8 cellular contexts compared by ENCODE assay signal in the genomic region with DNA sequence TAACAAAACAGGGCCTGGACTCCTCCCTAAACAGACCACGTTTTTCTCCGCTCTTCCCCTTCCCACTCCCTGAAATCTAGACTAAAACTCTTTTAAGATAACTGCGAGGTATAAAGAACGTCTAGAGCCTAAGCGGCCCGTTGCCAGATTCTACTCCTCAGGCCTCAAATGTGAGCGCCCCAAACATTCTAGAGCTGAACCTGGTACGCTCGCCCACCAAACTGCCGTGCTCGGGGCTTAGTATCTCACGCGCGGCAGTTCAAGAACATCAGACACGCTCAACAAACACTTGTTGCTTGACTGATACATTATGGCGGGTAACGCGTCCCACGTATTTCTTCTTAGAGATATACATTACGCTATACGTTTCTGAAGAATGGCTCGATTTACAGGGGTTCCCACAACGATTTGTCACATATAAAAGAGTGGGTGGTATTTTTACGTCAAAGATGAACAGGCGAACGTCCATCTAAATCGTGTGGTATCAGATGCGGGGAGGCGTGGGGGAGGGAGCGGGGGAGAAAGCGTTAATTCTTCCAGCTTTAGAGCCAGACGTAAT. TPM values are rescaled to one million over a fixed set of nuclear protein-coding genes. Genes with fewer than 3 reads are reported as not detected.
A peak's percentile ranks its signal among the peaks of the same experiment; 100 is the strongest.
DNase-seq lines count a peak whose midpoint lies in the region; ATAC-seq and TF ChIP-seq lines count a peak whose summit lies in the region.

No MANE protein-coding gene starts in this region.

- H3K4me1 ChIP-seq in Peyer's patch (peaks cover 0 to 24% (median 5%) of the 10 kb centered on the region in 4 donors), cardiac muscle cell (ENCODE audit: low read depth) (peaks cover 7% of the 10 kb centered on the region)

- ATAC-seq in HG03066 (IDR thresholded peaks at IDR 0.05; ENCODE audit: low read depth, unreplicated experiment), result peak; percentile 4
- ATAC-seq in HG02973 (IDR thresholded peaks at IDR 0.05; ENCODE audit: unreplicated experiment), result no peak

- H3K4me1 Mint-ChIP-seq in activated naive CD4-positive, alpha-beta T cell treated with anti-CD3 and anti-CD28 coated beads, Interleukin-2, amount 10 ng/mL, durations not matched to agents 7 days and 5 days, result peaks cover 34% of the 10 kb centered on the region
- peaks cover 16% of the 10 kb centered on the region for H3K4me1 Mint-ChIP-seq in progenitor cell of endocrine pancreas (ENCODE audit: low read depth)

- TF ChIP-seq CTCF in Peyer's patch (IDR thresholded peaks at IDR 0.05) (no peak), cardiac muscle cell (IDR thresholded peaks at IDR 0.05; ENCODE audit: low read depth, low read length) (no peak), progenitor cell of endocrine pancreas (IDR thresholded peaks at IDR 0.05; ENCODE audit: unreplicated experiment) (no peak)

- peaks cover 27% of the 10 kb centered on the region for H3K36me3 Mint-ChIP-seq in activated naive CD4-positive, alpha-beta T cell treated with anti-CD3 and anti-CD28 coated beads, Interleukin-2, amount 10 ng/mL, durations not matched to agents 7 days and 5 days
- H3K36me3 Mint-ChIP-seq in progenitor cell of endocrine pancreas (ENCODE audit: insufficient read depth), result peaks cover 12% of the 10 kb centered on the region

- H3K9me3 Mint-ChIP-seq in activated naive CD4-positive, alpha-beta T cell treated with anti-CD3 and anti-CD28 coated beads, Interleukin-2, amount 10 ng/mL, durations not matched to agents 7 days and 5 days, result no peaks in the 10 kb centered on the region
- no peaks in the 10 kb centered on the region for H3K9me3 Mint-ChIP-seq in progenitor cell of endocrine pancreas (ENCODE audit: low read depth)

- DNase-seq in D341Med (ENCODE audit: low spot score) (peak; percentile 40), Peyer's patch (peak; percentile 49 to 66 (median 61)), cardiac muscle cell (ENCODE audit: low read depth in 1 of 2, low spot score in 1 of 2) (peak in 1 of 2 donors; percentile 59), progenitor cell of endocrine pancreas (ENCODE audit: low spot score, unreplicated experiment) (no peak), GOT3 (lab: John Stamatoyannopoulos, UW) (no peak)
- DNase-seq in activated naive CD4-positive, alpha-beta T cell treated with anti-CD3 and anti-CD28 coated beads, Interleukin-2, amount 10 ng/mL, durations not matched to agents 7 days and 5 days, result peak; percentile 57

- H3K27ac Mint-ChIP-seq in activated naive CD4-positive, alpha-beta T cell treated with anti-CD3 and anti-CD28 coated beads, Interleukin-2, amount 10 ng/mL, durations not matched to agents 7 days and 5 days, result peak overlapping the region; percentile 99
- H3K27ac Mint-ChIP-seq in progenitor cell of endocrine pancreas, result peak overlapping the region; percentile 99

- H3K27me3 ChIP-seq in Peyer's patch (no peaks in the 10 kb centered on the region), cardiac muscle cell (no peaks in the 10 kb centered on the region)

- H3K4me3 Mint-ChIP-seq in activated naive CD4-positive, alpha-beta T cell treated with anti-CD3 and anti-CD28 coated beads, Interleukin-2, amount 10 ng/mL, durations not matched to agents 7 days and 5 days, result peak overlapping the region; percentile 87
- peak overlapping the region; percentile 94 for H3K4me3 Mint-ChIP-seq in progenitor cell of endocrine pancreas (ENCODE audit: low read depth)

- H3K4me3 ChIP-seq in Peyer's patch, result peak overlapping the region; percentile 61 to 79 (median 74)
- H3K4me3 ChIP-seq in cardiac muscle cell, result peak overlapping the region; percentile 82

- CTCF ChIA-PET in activated naive CD4-positive, alpha-beta T cell treated with anti-CD3 and anti-CD28 coated beads, Interleukin-2, amount 10 ng/mL, durations not matched to agents 7 days and 5 days (lab: Charles Lee), result interaction anchor here (0.7 to 3.9 kb wide), 6 partner anchors 12 to 173 kb away, joined by 3 to 20 read pairs (median 8); partner anchors contain the start of gene RIGI

- no peaks in the 10 kb centered on the region for H3K27me3 Mint-ChIP-seq in activated naive CD4-positive, alpha-beta T cell treated with anti-CD3 and anti-CD28 coated beads, Interleukin-2, amount 10 ng/mL, durations not matched to agents 7 days and 5 days
- H3K27me3 Mint-ChIP-seq in progenitor cell of endocrine pancreas, result no peaks in the 10 kb centered on the region

- H3K36me3 ChIP-seq in Peyer's patch (no peaks in the 10 kb centered on the region), cardiac muscle cell (no peaks in the 10 kb centered on the region)

- H3K9me3 ChIP-seq in Peyer's patch (no peaks in the 10 kb centered on the region), cardiac muscle cell (ENCODE audit: low read depth) (no peaks in the 10 kb centered on the region)

- TF ChIP-seq POLR2A in Peyer's patch (IDR thresholded peaks at IDR 0.05), result no peak

- H3K27ac ChIP-seq in Peyer's patch, result peak overlapping the region; percentile 83 to 93 (median 91)
- peak overlapping the region; percentile 98 for H3K27ac ChIP-seq in cardiac muscle cell

RNA-seq across cellular contexts. Expression of gene SMIM27, which starts 0.6 kb away (rescaled TPM):
- 1 to 10 TPM in 3 of 4 donors, not detected in 1; 1.0 to 4.2 (median 3.2) TPM for total RNA-seq in Peyer's patch
- 6.5 and 11.2 TPM in 2 replicates for total RNA-seq in cardiac muscle cell
- 47.1 and 65.3 TPM in 2 replicates for polyA plus RNA-seq in cardiac muscle cell
- total RNA-seq in progenitor cell of endocrine pancreas, result 12.0 and 13.6 TPM in 2 replicates

RNA-seq across cellular contexts. Expression of gene TOPORS, which starts 0.8 kb away (rescaled TPM):
- 10 to 100 TPM; 14.9 to 22.0 (median 18.6) TPM for total RNA-seq in Peyer's patch
- 14.1 and 17.1 TPM in 2 replicates for total RNA-seq in cardiac muscle cell
- polyA plus RNA-seq in cardiac muscle cell, result 18.5 and 18.6 TPM in 2 replicates
- total RNA-seq in progenitor cell of endocrine pancreas, result 20.7 and 21.6 TPM in 2 replicates

RNA-seq across cellular contexts. Expression of gene NDUFB6, which starts 21.4 kb away (rescaled TPM):
- total RNA-seq in Peyer's patch (10 to 100 TPM; 22.0 to 62.7 (median 33.5) TPM), cardiac muscle cell (50.3 and 97.5 TPM in 2 replicates), progenitor cell of endocrine pancreas (39.8 and 40.7 TPM in 2 replicates)
- 169 and 251 TPM in 2 replicates for polyA plus RNA-seq in cardiac muscle cell

RNA-seq across cellular contexts. Expression of gene RIGI, which starts 25.6 kb away (rescaled TPM):
- total RNA-seq in Peyer's patch, result 10 to 100 TPM; 15.3 to 21.5 (median 17.7) TPM
- 3.1 and 3.4 TPM in 2 replicates for total RNA-seq in cardiac muscle cell
- polyA plus RNA-seq in cardiac muscle cell, result 2.6 and 4.6 TPM in 2 replicates
- total RNA-seq in progenitor cell of endocrine pancreas, result 9.3 and 10.7 TPM in 2 replicates

Comparison
In these comparisons a context has a peak if more than half of its experiments do, and no peak if none do; other contexts are left out.
1. DNase-seq: peak in D341Med (single experiment), Peyer's patch (3 of 3) and activated naive CD4-positive, alpha-beta T cell treated with anti-CD3 and anti-CD28 coated beads, Interleukin-2, amount 10 ng/mL, durations not matched to agents 7 days and 5 days (single experiment); none in progenitor cell of endocrine pancreas (single experiment) and GOT3 (single experiment).